ENCODE assay signal across 11 cellular contexts in genomic region chr11:120925944-120926343, GRCh38.
DNase-seq lines count a peak whose midpoint lies in the region; ATAC-seq and FAIRE-seq lines count a peak whose summit lies in the region.
"Had no signal": no experiment of that assay in that cellular context is flagged by ENCODE, and none has a peak within 500 bp of the region (broad histone marks: within the 10 kb centered on the region; RNA-seq: fewer than 3 reads in every experiment).

No MANE protein-coding gene starts in this region.

- intact Hi-C loops in naive thymus-derived CD4-positive, alpha-beta T cell (cut with micrococcal nuclease): no loop called here

- H3K4me1 Mint-ChIP-seq in memory B cell: peaks cover 18% of the 10 kb centered on the region
- no peaks in the 10 kb centered on the region for H3K4me1 Mint-ChIP-seq in naive thymus-derived CD4-positive, alpha-beta T cell

- H3K9me3 Mint-ChIP-seq in memory B cell: no peaks in the 10 kb centered on the region
- no peaks in the 10 kb centered on the region for H3K9me3 Mint-ChIP-seq in naive thymus-derived CD4-positive, alpha-beta T cell

- H3K36me3 ChIP-seq in naive thymus-derived CD4-positive, alpha-beta T cell (ENCODE audit: control insufficient read depth in 2 of 3, insufficient read depth in 3 of 3, low read length in 3 of 3): no peaks in the 10 kb centered on the region

- H3K4me3 Mint-ChIP-seq in memory B cell: no peak overlapping the region
- H3K4me3 Mint-ChIP-seq in naive thymus-derived CD4-positive, alpha-beta T cell: no peak overlapping the region

- no peaks in the 10 kb centered on the region for H3K4me1 ChIP-seq in naive thymus-derived CD4-positive, alpha-beta T cell (ENCODE audit: control insufficient read depth in 2 of 2, insufficient read depth in 2 of 2, low read length in 2 of 2)

- no peak overlapping the region for H3K27ac ChIP-seq in naive thymus-derived CD4-positive, alpha-beta T cell (ENCODE audit: low read depth, low read length)
- H3K27ac ChIP-seq: KMS-11 had no signal

- POLR2A ChIA-PET in naive thymus-derived CD4-positive, alpha-beta T cell (lab: Charles Lee): no interaction called here

- H3K9me3 ChIP-seq in naive thymus-derived CD4-positive, alpha-beta T cell (ENCODE audit: control insufficient read depth in 2 of 3, low read length in 3 of 3): no peaks in the 10 kb centered on the region

- H3K27ac Mint-ChIP-seq in memory B cell: no peak overlapping the region
- no peak overlapping the region for H3K27ac Mint-ChIP-seq in naive thymus-derived CD4-positive, alpha-beta T cell

- ATAC-seq in GM19025 (IDR thresholded peaks at IDR 0.05; ENCODE audit: low read depth, unreplicated experiment) (peak; percentile 92), GM21737 (IDR thresholded peaks at IDR 0.05; ENCODE audit: unreplicated experiment) (peak; percentile 96), HG03159 (IDR thresholded peaks at IDR 0.05; ENCODE audit: unreplicated experiment) (peak; percentile 98), memory B cell (ENCODE audit: low read depth) (peak; percentile 100)
- ATAC-seq in naive thymus-derived CD4-positive, alpha-beta T cell: no peak
- ATAC-seq: sciatic nerve had no signal

- H3K36me3 Mint-ChIP-seq in memory B cell: no peaks in the 10 kb centered on the region
- H3K36me3 Mint-ChIP-seq in naive thymus-derived CD4-positive, alpha-beta T cell: no peaks in the 10 kb centered on the region

- DNase-seq in memory B cell (ENCODE audit: low spot score in 2 of 2) (peak in 1 of 2 donors; percentile 49), NCI-H2081 (lab: John Stamatoyannopoulos, UW) (no peak), frontal cortex (ENCODE audit: low spot score in 2 of 2) (no peak)
- no peak for DNase-seq in effector CD8-positive, alpha-beta T cell (lab: John Stamatoyannopoulos, UW)
- no peak for DNase-seq in naive thymus-derived CD4-positive, alpha-beta T cell
- DNase-seq: GOT3 had no signal

- H3K27me3 ChIP-seq in naive thymus-derived CD4-positive, alpha-beta T cell (ENCODE audit: control insufficient read depth in 2 of 2, insufficient read depth in 2 of 2, low read length in 2 of 2): no peaks in the 10 kb centered on the region

- FAIRE-seq in frontal cortex (lab: Jason Lieb, UNC): no peak

- no peak overlapping the region for H3K4me3 ChIP-seq in naive thymus-derived CD4-positive, alpha-beta T cell (ENCODE audit: low read length)

- CTCF ChIA-PET in naive thymus-derived CD4-positive, alpha-beta T cell (lab: Charles Lee): no interaction called here

- H3K27me3 Mint-ChIP-seq in memory B cell: peaks cover 1% of the 10 kb centered on the region
- no peaks in the 10 kb centered on the region for H3K27me3 Mint-ChIP-seq in naive thymus-derived CD4-positive, alpha-beta T cell
